Comparison of ENCODE assay signal across 8 cellular contexts in genomic region chr13:49304356-49304755, GRCh38.
"Had no signal": no experiment of that assay in that cellular context is flagged by ENCODE, and none has a peak within 500 bp of the region (broad histone marks: within the 10 kb centered on the region; RNA-seq: fewer than 3 reads in every experiment).

No MANE protein-coding gene starts in this region.

- H3K27ac ChIP-seq: ascending aorta had no signal

- FAIRE-seq: endometrium had no signal

- H3K9me3 ChIP-seq: ascending aorta had no signal

- H3K36me3 ChIP-seq: ascending aorta had no signal

- DNase-seq: activated CD4-positive, alpha-beta T cell treated with anti-CD3 and anti-CD28 coated beads for 1 hour; activated CD4-positive, alpha-beta T cell treated with anti-CD3 and anti-CD28 coated beads, Interleukin-2, amount 50 U/mL, for 48 hours; activated naive CD4-positive, alpha-beta T cell treated with Interleukin-2 at 50 U/mL for 16 hours; glutamatergic neuron had no signal

- H3K27me3 ChIP-seq: ascending aorta had no signal

- ATAC-seq: activated T-helper 17 cell treated with anti-CD3 and anti-CD28 coated beads, Interleukin-2, amount 50 U/mL, for 72 hours; stimulated activated effector memory CD8-positive, alpha-beta T cell treated with anti-CD3 and anti-CD28 coated beads, Interleukin-12 subunit alpha, Interleukin-12 subunit beta, amount 100 ng/mL, for 72 hours had no signal

- H3K4me3 ChIP-seq: ascending aorta had no signal
